In the genomic region with DNA sequence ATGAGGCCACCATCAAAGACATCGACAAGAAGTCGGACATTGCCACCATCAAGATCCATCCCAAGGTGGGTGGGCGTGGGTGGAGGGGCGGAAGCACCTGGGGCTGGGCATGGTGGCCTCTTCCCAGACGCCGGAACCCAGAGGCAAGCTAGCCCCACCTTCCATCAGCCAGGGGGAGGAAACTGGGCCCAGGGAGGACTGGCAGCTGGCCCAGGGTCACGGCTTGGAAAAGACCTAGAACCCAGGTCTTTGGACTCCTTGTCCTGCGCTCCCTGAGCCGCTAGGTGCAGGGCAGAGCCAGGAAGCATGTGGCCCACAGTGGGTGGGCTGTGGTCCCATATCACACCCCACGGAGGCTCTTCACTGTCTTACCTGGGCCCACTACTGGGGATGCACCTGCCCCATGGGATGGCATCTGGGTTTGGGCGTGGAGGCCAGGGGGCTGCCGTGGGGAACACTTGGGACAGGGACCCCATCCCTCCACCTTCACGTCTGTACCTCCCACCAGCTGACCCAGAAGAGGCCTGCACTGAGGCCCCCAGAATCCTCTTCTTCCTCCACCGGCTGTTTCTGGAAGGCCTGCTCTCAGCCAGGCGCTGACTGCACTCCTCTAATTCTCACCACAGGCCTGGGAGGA, we compare ENCODE assay signal across 27 cellular contexts. TPM values are rescaled to one million over a fixed set of nuclear protein-coding genes. Genes with fewer than 3 reads are reported as not detected.
DNase-seq lines count a peak whose midpoint lies in the region; ATAC-seq and TF ChIP-seq lines count a peak whose summit lies in the region.
"Had no signal": no experiment of that assay in that cellular context is flagged by ENCODE, and none has a peak within 500 bp of the region (broad histone marks: within the 10 kb centered on the region; RNA-seq: fewer than 3 reads in every experiment).

No MANE protein-coding gene starts in this region.

- H3K27ac Mint-ChIP-seq in activated naive CD4-positive, alpha-beta T cell treated with anti-CD3 and anti-CD28 coated beads for 36 hours: no peak overlapping the region
- no peak overlapping the region for H3K27ac Mint-ChIP-seq in activated CD4-positive, alpha-beta T cell treated with anti-CD3 and anti-CD28 coated beads, Interleukin-2, amount 10 ng/mL, durations not matched to agents 24 days and 14 days
- H3K27ac Mint-ChIP-seq: GM23338, HFFc6 had no signal

- no peaks in the 10 kb centered on the region for H3K9me3 ChIP-seq in right atrium auricular region
- H3K9me3 ChIP-seq: HAP-1 had no signal

- H3K4me1 Mint-ChIP-seq in activated naive CD4-positive, alpha-beta T cell treated with anti-CD3 and anti-CD28 coated beads for 36 hours (ENCODE audit: low read depth): no peaks in the 10 kb centered on the region
- no peaks in the 10 kb centered on the region for H3K4me1 Mint-ChIP-seq in activated CD4-positive, alpha-beta T cell treated with anti-CD3 and anti-CD28 coated beads, Interleukin-2, amount 10 ng/mL, durations not matched to agents 24 days and 14 days
- H3K4me1 Mint-ChIP-seq: GM23338 had no signal

- ATAC-seq in Right ventricle myocardium superior (ENCODE audit: poor library complexity) (no peak), left cardiac atrium (no peak), HG03520 (IDR thresholded peaks at IDR 0.05; ENCODE audit: unreplicated experiment) (no peak), GM18502 (IDR thresholded peaks at IDR 0.05; ENCODE audit: poor library complexity, unreplicated experiment) (no peak)
- ATAC-seq: GM23338, Panc1 had no signal

- H3K4me3 Mint-ChIP-seq in activated naive CD4-positive, alpha-beta T cell treated with anti-CD3 and anti-CD28 coated beads for 36 hours: no peak overlapping the region
- no peak overlapping the region for H3K4me3 Mint-ChIP-seq in activated CD4-positive, alpha-beta T cell treated with anti-CD3 and anti-CD28 coated beads, Interleukin-2, amount 10 ng/mL, durations not matched to agents 24 days and 14 days
- H3K4me3 Mint-ChIP-seq: CD4-positive, alpha-beta memory T cell; GM23338; HFFc6; IgD-negative memory B cell had no signal

- H3K27me3 ChIP-seq in right atrium auricular region: no peaks in the 10 kb centered on the region

- H3K4me1 ChIP-seq in right atrium auricular region: peaks cover 0 to 15% of the 10 kb centered on the region in 2 donors
- H3K4me1 ChIP-seq: HAP-1 had no signal

- H3K4me3 ChIP-seq in right atrium auricular region: no peak overlapping the region
- H3K4me3 ChIP-seq: GM23338, HAP-1, SK-N-MC had no signal

- peak overlapping the region; percentile 33 to 39 for H3K27ac ChIP-seq in right atrium auricular region
- H3K27ac ChIP-seq: KMS-11, RWPE1, SK-N-MC had no signal

- peak; percentile 39 for DNase-seq in Right ventricle myocardium superior
- DNase-seq in left cardiac atrium: no peak
- no peak for DNase-seq in right atrium auricular region (ENCODE audit: low spot score)
- peak; percentile 72 for DNase-seq in posterior vena cava (ENCODE audit: low spot score)
- no peak for DNase-seq in activated naive CD4-positive, alpha-beta T cell treated with anti-CD3 and anti-CD28 coated beads for 36 hours
- no peak for DNase-seq in activated CD4-positive, alpha-beta T cell treated with anti-CD3 and anti-CD28 coated beads, Interleukin-2, amount 10 ng/mL, durations not matched to agents 24 days and 14 days
- DNase-seq: 8988T; ACHN; CD4-positive, alpha-beta memory T cell; COR-L47; HFFc6; MM.1S; NCI-H2029 treated with DMSO at 0.1 percent for 48 hours; NCI-H2227 treated with DMSO at 0.1 percent for 48 hours; NCI-H69; SIG-M5 had no signal

- intact Hi-C loops in Right ventricle myocardium superior (cut with DNase I) (no loop called here), left cardiac atrium (cut with DNase I) (no loop called here), posterior vena cava (cut with DNase I) (no loop called here)
- intact Hi-C loops in activated naive CD4-positive, alpha-beta T cell treated with anti-CD3 and anti-CD28 coated beads for 36 hours (cut with micrococcal nuclease): no loop called here
- intact Hi-C loops in activated CD4-positive, alpha-beta T cell treated with anti-CD3 and anti-CD28 coated beads, Interleukin-2, amount 10 ng/mL, durations not matched to agents 24 days and 14 days (cut with micrococcal nuclease): no loop called here

- H3K9me3 Mint-ChIP-seq in activated naive CD4-positive, alpha-beta T cell treated with anti-CD3 and anti-CD28 coated beads for 36 hours: no peaks in the 10 kb centered on the region
- no peaks in the 10 kb centered on the region for H3K9me3 Mint-ChIP-seq in activated CD4-positive, alpha-beta T cell treated with anti-CD3 and anti-CD28 coated beads, Interleukin-2, amount 10 ng/mL, durations not matched to agents 24 days and 14 days
- H3K9me3 Mint-ChIP-seq: CD4-positive, alpha-beta memory T cell; GM23338; HFFc6; IgD-negative memory B cell had no signal

- no peaks in the 10 kb centered on the region for H3K27me3 Mint-ChIP-seq in activated naive CD4-positive, alpha-beta T cell treated with anti-CD3 and anti-CD28 coated beads for 36 hours (ENCODE audit: low read depth)
- no peaks in the 10 kb centered on the region for H3K27me3 Mint-ChIP-seq in activated CD4-positive, alpha-beta T cell treated with anti-CD3 and anti-CD28 coated beads, Interleukin-2, amount 10 ng/mL, durations not matched to agents 24 days and 14 days

- CTCF ChIA-PET in activated naive CD4-positive, alpha-beta T cell treated with anti-CD3 and anti-CD28 coated beads for 36 hours (lab: Charles Lee): interaction anchor here (0.6 kb wide), 1 partner anchor 182 kb away, joined by 3 read pairs; no protein-coding TSS in a partner anchor

- H3K36me3 Mint-ChIP-seq in activated naive CD4-positive, alpha-beta T cell treated with anti-CD3 and anti-CD28 coated beads for 36 hours (ENCODE audit: low read depth): no peaks in the 10 kb centered on the region
- H3K36me3 Mint-ChIP-seq in activated CD4-positive, alpha-beta T cell treated with anti-CD3 and anti-CD28 coated beads, Interleukin-2, amount 10 ng/mL, durations not matched to agents 24 days and 14 days (ENCODE audit: low read depth): no peaks in the 10 kb centered on the region
- H3K36me3 Mint-ChIP-seq: CD4-positive, alpha-beta memory T cell; IgD-negative memory B cell had no signal

- H3K36me3 ChIP-seq in right atrium auricular region: peaks cover 5% of the 10 kb centered on the region
- H3K36me3 ChIP-seq: HAP-1 had no signal

- TF ChIP-seq CTCF in right atrium auricular region (IDR thresholded peaks at IDR 0.05): no peak

RNA-seq across cellular contexts. Expression of gene HTRA3, which starts 17.3 kb away (rescaled TPM):
- 123 TPM for total RNA-seq in Right ventricle myocardium superior
- total RNA-seq in left cardiac atrium: 10 to 100 TPM; 48.5 to 78.2 TPM
- total RNA-seq in right atrium auricular region: 100 to 1,000 TPM in 1 of 2 donors, 10 to 100 TPM in 1; 33.8 to 124 TPM
- total RNA-seq in posterior vena cava: 100 to 1,000 TPM in 1 of 2 donors, 10 to 100 TPM in 1; 14.9 to 104 TPM
- not detected for total RNA-seq in activated naive CD4-positive, alpha-beta T cell treated with anti-CD3 and anti-CD28 coated beads for 36 hours
- total RNA-seq in activated CD4-positive, alpha-beta T cell treated with anti-CD3 and anti-CD28 coated beads, Interleukin-2, amount 10 ng/mL, durations not matched to agents 24 days and 14 days: 0.12 TPM in 1 of 2 replicates, not detected in the other
- total RNA-seq: CD4-positive, alpha-beta memory T cell; NCI-H460; OCI-LY7 had no signal

Comparison
In these comparisons a context has a peak if more than half of its experiments do, and no peak if none do; other contexts are left out.
1. DNase-seq: peak in Right ventricle myocardium superior (single experiment) and posterior vena cava (single experiment); none in left cardiac atrium (single experiment), right atrium auricular region (single experiment), activated naive CD4-positive, alpha-beta T cell treated with anti-CD3 and anti-CD28 coated beads for 36 hours (single experiment) and activated CD4-positive, alpha-beta T cell treated with anti-CD3 and anti-CD28 coated beads, Interleukin-2, amount 10 ng/mL, durations not matched to agents 24 days and 14 days (single experiment).
2. RNA of gene HTRA3, which starts 17.3 kb away (total RNA-seq): 33.8 to 124 TPM in right atrium auricular region, 123 TPM in Right ventricle myocardium superior (single experiment), 14.9 to 104 TPM in posterior vena cava and 48.5 to 78.2 TPM in left cardiac atrium; not detected in activated naive CD4-positive, alpha-beta T cell treated with anti-CD3 and anti-CD28 coated beads for 36 hours and 0.12 TPM in activated CD4-positive, alpha-beta T cell treated with anti-CD3 and anti-CD28 coated beads, Interleukin-2, amount 10 ng/mL, durations not matched to agents 24 days and 14 days; every median in the first group is over 10 times any median in the second.